Comparison of ENCODE assay signal across 11 cellular contexts in the genomic region with DNA sequence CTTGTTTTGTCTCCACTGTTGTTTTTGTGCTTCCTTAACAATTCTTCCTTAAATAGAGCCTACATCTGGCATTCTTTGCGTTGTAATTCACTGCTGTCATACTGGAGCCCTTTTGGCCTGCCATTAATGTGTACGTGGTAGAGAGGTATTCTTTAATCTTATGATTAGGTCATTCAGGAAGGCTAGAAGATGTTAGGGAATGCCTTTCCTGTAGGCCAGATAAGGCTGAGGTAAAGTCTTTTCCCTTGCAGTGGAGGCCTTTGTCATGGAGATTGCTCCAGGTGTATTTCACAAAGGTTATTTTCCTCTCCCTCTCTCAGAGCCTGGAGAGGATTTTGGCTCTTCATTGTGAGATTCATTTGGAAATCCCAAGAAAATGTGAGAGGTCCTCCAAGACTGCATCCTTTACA.
"Had no signal": no experiment of that assay in that cellular context is flagged by ENCODE, and none has a peak within 500 bp of the region (broad histone marks: within the 10 kb centered on the region; RNA-seq: fewer than 3 reads in every experiment).

No MANE protein-coding gene starts in this region.

- H3K4me1 ChIP-seq: esophagus squamous epithelium, stomach, testis had no signal

- DNase-seq: activated CD4-positive, alpha-beta T cell treated with anti-CD3 and anti-CD28 coated beads, Interleukin-2, amount 10 ng/mL, durations not matched to agents 7 days and 5 days; activated CD8-positive, alpha-beta memory T cell treated with anti-CD3 and anti-CD28 coated beads for 24 hours; activated naive CD8-positive, alpha-beta T cell treated with anti-CD3 and anti-CD28 coated beads for 36 hours; amygdala; esophagus squamous epithelium; glutamatergic neuron; sigmoid colon; stimulated activated CD4-positive, alpha-beta T cell treated with anti-CD3 and anti-CD28 coated beads, Interleukin-1b, Interleukin-23, amount 100 ng/mL, for 48 hours; stomach; testis had no signal

- H3K27me3 ChIP-seq: esophagus squamous epithelium, sigmoid colon, stomach, testis had no signal

- H3K9me3 ChIP-seq: esophagus squamous epithelium, sigmoid colon, stomach, testis had no signal

- H3K4me3 ChIP-seq: coronary artery, esophagus squamous epithelium, sigmoid colon, stomach, testis had no signal

- H3K27ac ChIP-seq: coronary artery, esophagus squamous epithelium, sigmoid colon, stomach, testis had no signal

- H3K36me3 ChIP-seq: esophagus squamous epithelium, sigmoid colon, stomach had no signal
